Comparison of ENCODE assay signal across 10 cellular contexts in the genomic region with DNA sequence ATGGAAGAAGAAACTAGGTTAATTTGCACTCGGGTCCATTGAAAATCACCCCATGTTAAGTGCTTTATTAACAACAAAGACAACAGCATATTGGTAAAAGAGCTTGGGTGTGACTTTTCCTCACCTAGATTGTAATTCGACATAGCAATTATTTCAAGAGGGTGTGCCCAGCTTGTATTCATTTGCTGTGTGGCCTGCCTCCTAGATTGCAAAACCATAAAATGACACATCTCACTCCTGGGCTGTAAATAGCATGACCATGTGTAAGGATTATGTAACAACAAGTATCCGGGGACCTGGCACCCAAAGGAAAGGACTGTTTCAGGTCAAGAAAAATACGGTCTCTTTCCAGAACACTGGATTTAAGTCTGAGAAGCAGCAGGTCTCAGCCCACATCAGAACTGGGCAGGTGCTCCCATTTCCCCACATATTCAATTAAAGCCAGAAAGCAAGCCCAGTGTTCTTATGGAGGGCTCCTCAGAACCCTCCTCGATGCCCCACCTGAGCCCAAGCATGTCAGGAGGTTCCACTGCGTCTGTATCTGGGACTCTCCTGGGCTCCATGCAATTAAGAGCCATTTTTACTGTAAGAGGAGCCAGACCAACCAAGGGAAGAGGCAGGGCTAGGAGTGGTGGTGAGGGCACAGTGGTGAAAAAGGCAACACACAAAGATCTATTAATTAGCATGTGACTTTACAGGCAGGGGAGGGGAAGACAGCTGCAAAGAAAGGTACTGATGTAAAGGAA. TPM values are rescaled to one million over a fixed set of nuclear protein-coding genes. Genes with fewer than 3 reads are reported as not detected.
DNase-seq lines count a peak whose midpoint lies in the region; ATAC-seq and TF ChIP-seq lines count a peak whose summit lies in the region.
"Had no signal": no experiment of that assay in that cellular context is flagged by ENCODE, and none has a peak within 500 bp of the region (broad histone marks: within the 10 kb centered on the region; RNA-seq: fewer than 3 reads in every experiment).

No MANE protein-coding gene starts in this region.

- no peaks in the 10 kb centered on the region for H3F3A ChIP-seq in PC-3 (ENCODE audit: low read length, unreplicated experiment)

- H3K9me2 ChIP-seq in PC-3 (replicated peaks; ENCODE audit: low read length), result no peaks in the 10 kb centered on the region
- H3K9me2 ChIP-seq: SK-N-SH had no signal

- H3K27me3 ChIP-seq in PC-3 (ENCODE audit: low read length) (no peaks in the 10 kb centered on the region), foreskin keratinocyte (no peaks in the 10 kb centered on the region), subcutaneous abdominal adipose tissue (ENCODE audit: control insufficient read depth in 5 of 5, insufficient read depth in 4 of 5, low read length in 5 of 5) (no peaks in the 10 kb centered on the region)
- H3K27me3 ChIP-seq: pancreas had no signal

- H3K4me1 ChIP-seq in HEK293 (ENCODE audit: control insufficient read depth, insufficient read depth, low read length) (peaks cover 12% of the 10 kb centered on the region), PC-3 (ENCODE audit: insufficient read depth, low read length) (peaks cover 13% of the 10 kb centered on the region), foreskin keratinocyte (peaks cover 10% of the 10 kb centered on the region), subcutaneous abdominal adipose tissue (ENCODE audit: control insufficient read depth in 5 of 5, insufficient read depth in 5 of 5, low read length in 5 of 5) (peaks cover 2 to 15% (median 10%) of the 10 kb centered on the region in 5 donors)
- H3K4me1 ChIP-seq: pancreas had no signal

- ATAC-seq in PC-3 (peak; percentile 87), foreskin keratinocyte (peak; percentile 89)
- ATAC-seq in activated CD8-positive, alpha-beta T cell treated with anti-CD3 and anti-CD28 coated beads for 36 hours, result no peak

- H3K27ac ChIP-seq in HEK293 (ENCODE audit: extremely low read depth, low read depth, low read length) (no peak overlapping the region), PC-3 (ENCODE audit: low read length) (peak overlapping the region; percentile 2; the same call in 1 of the 2 replicates), foreskin keratinocyte (no peak overlapping the region), subcutaneous abdominal adipose tissue (ENCODE audit: low read depth, low read length) (peak overlapping the region; percentile 68)
- H3K27ac ChIP-seq: pancreas had no signal

- TF ChIP-seq CTCF in HEK293 (tag by site-specific recombination; IDR thresholded peaks at IDR 0.05) (no peak), PC-3 (conservative IDR thresholded peaks at IDR 0.05; ENCODE audit: low read depth, low read length) (0 out of 2 replicates have a peak, but pooled peaks have one; percentile 13), foreskin keratinocyte (conservative IDR thresholded peaks at IDR 0.05) (peak; percentile 33), GM13977 (IDR thresholded peaks at IDR 0.05; ENCODE audit: extremely low read depth, insufficient read depth, missing control alignments) (no peak)
- TF ChIP-seq CTCF in activated CD8-positive, alpha-beta T cell treated with anti-CD3 and anti-CD28 coated beads for 36 hours (IDR thresholded peaks at IDR 0.05), result no peak

- no peaks in the 10 kb centered on the region for H4K20me1 ChIP-seq in PC-3 (ENCODE audit: low read length)

- in situ Hi-C loops in GM13977 (cut with MboI; ENCODE audit: low pct_unique_long_range_greater_than_20kb, low sequenced_read_pairs, unreplicated experiment), result no loop called here

- CTCF ChIA-PET in HEK293 (lab: Yijun Ruan, JAX), result no interaction called here
- CTCF ChIA-PET in PC-3 (lab: Charles Lee), result interaction anchor here (0.6 kb wide), 1 partner anchor 43 kb away, joined by 3 read pairs; no protein-coding TSS in a partner anchor
- CTCF ChIA-PET in activated CD8-positive, alpha-beta T cell treated with anti-CD3 and anti-CD28 coated beads for 36 hours (lab: Charles Lee), result no interaction called here

- H3K4me1 Mint-ChIP-seq in activated CD8-positive, alpha-beta T cell treated with anti-CD3 and anti-CD28 coated beads for 36 hours (ENCODE audit: low read depth), result peaks cover 22% of the 10 kb centered on the region

- H3K36me3 ChIP-seq in HEK293 (ENCODE audit: control insufficient read depth in 2 of 2, insufficient read depth in 1 of 2, low read length in 2 of 2) (peaks cover 0 to 7% of the 10 kb centered on the region in 2 experiments; a peak in 2 of 3 replicates), PC-3 (ENCODE audit: low read depth, low read length) (0 out of 2 replicates have a peak, but pooled peaks cover 7% of the 10 kb centered on the region), subcutaneous abdominal adipose tissue (ENCODE audit: control insufficient read depth in 5 of 5, insufficient read depth in 5 of 5, low read length in 5 of 5) (peaks cover 0 to 12% (median 5%) of the 10 kb centered on the region in 5 donors)
- H3K36me3 ChIP-seq: pancreas had no signal

- POLR2A ChIA-PET in HEK293 (lab: Yijun Ruan, JAX) (no interaction called here), PC-3 (lab: Charles Lee; ENCODE audit: unreplicated experiment) (no interaction called here)
- POLR2A ChIA-PET in activated CD8-positive, alpha-beta T cell treated with anti-CD3 and anti-CD28 coated beads for 36 hours (lab: Charles Lee), result no interaction called here

- peak; percentile 64 for DNase-seq in PC-3
- peak; percentile 50 to 73 for DNase-seq in foreskin keratinocyte
- no peak for DNase-seq in activated CD8-positive, alpha-beta T cell treated with anti-CD3 and anti-CD28 coated beads for 36 hours
- no peak for DNase-seq in GM13977 (ENCODE audit: low spot score)
- DNase-seq in NCI-H2171 (lab: John Stamatoyannopoulos, UW), result no peak
- DNase-seq: erythroblast, pancreas had no signal

- H3K9ac ChIP-seq in PC-3 (ENCODE audit: low read length) (no peak overlapping the region), subcutaneous abdominal adipose tissue (ENCODE audit: low read length in 5 of 5) (peak overlapping the region in 1 of 5 donors; percentile 0)
- H3K9ac ChIP-seq: SK-N-SH had no signal

- H3K36me3 Mint-ChIP-seq in activated CD8-positive, alpha-beta T cell treated with anti-CD3 and anti-CD28 coated beads for 36 hours (ENCODE audit: low read depth), result peaks cover 11% of the 10 kb centered on the region

- no peak overlapping the region for H3K4me3 Mint-ChIP-seq in activated CD8-positive, alpha-beta T cell treated with anti-CD3 and anti-CD28 coated beads for 36 hours

- no peak overlapping the region for H3K4me3 ChIP-seq in HEK293 (ENCODE audit: low read depth, low read length)
- H3K4me3 ChIP-seq in PC-3 (ENCODE audit: low read length), result no peak overlapping the region
- H3K4me3 ChIP-seq in subcutaneous abdominal adipose tissue (ENCODE audit: low read depth in 1 of 5, low read length in 5 of 5), result no peak overlapping the region
- H3K4me3 ChIP-seq: pancreas had no signal

- H3K9me3 ChIP-seq in HEK293 (ENCODE audit: control insufficient read depth, insufficient read depth, low read depth, low read length) (no peaks in the 10 kb centered on the region), PC-3 (ENCODE audit: low read length) (no peaks in the 10 kb centered on the region), subcutaneous abdominal adipose tissue (ENCODE audit: control insufficient read depth in 5 of 5, low read length in 5 of 5) (no peaks in the 10 kb centered on the region)
- H3K9me3 ChIP-seq: pancreas, SK-N-SH had no signal

- H2AFZ ChIP-seq in PC-3 (ENCODE audit: low read length), result no peak overlapping the region

- no peaks in the 10 kb centered on the region for H3K27me3 Mint-ChIP-seq in activated CD8-positive, alpha-beta T cell treated with anti-CD3 and anti-CD28 coated beads for 36 hours

- no TSS peak for BruUV-seq in PC-3 (replicated peaks; lab: Mats Ljungman, UMichigan)

- no peak overlapping the region for H3K27ac Mint-ChIP-seq in activated CD8-positive, alpha-beta T cell treated with anti-CD3 and anti-CD28 coated beads for 36 hours

- peaks cover 68% of the 10 kb centered on the region for H3K79me2 ChIP-seq in PC-3 (ENCODE audit: low read length)

- intact Hi-C loops in PC-3 (cut with micrococcal nuclease), result loop anchor here (2.0 to 5.0 kb wide), 2 partner anchors 23 to 38 kb away; a partner anchor contains a TSS
- intact Hi-C loops in activated CD8-positive, alpha-beta T cell treated with anti-CD3 and anti-CD28 coated beads for 36 hours (cut with micrococcal nuclease), result no loop called here

- H3K9me3 Mint-ChIP-seq in activated CD8-positive, alpha-beta T cell treated with anti-CD3 and anti-CD28 coated beads for 36 hours, result peaks cover 3% of the 10 kb centered on the region

- peak overlapping the region; percentile 15; the same call in 1 of the 2 replicates for H3K4me2 ChIP-seq in PC-3 (ENCODE audit: low read length)
- H3K4me2 ChIP-seq: SK-N-SH had no signal

TF ChIP-seq in HEK293, 187 proteins besides CTCF, POLR2A, EP300 and RAD21 (continues in another document):
- TF ChIP-seq SP7 (tag by site-specific recombination; IDR thresholded peaks at IDR 0.05) (peak; percentile 89), KLF10 (tag by site-specific recombination; IDR thresholded peaks at IDR 0.05) (peak; percentile 58; the same call in 1 of the 2 replicates), ZNF600 (tag by site-specific recombination; IDR thresholded peaks at IDR 0.05) (no peak), ZBTB7A (tag by site-specific recombination; IDR thresholded peaks at IDR 0.05; ENCODE audit: low read depth) (no peak), ZNF169 (tag by site-specific recombination; IDR thresholded peaks at IDR 0.05) (no peak), ZNF473 (tag by site-specific recombination; IDR thresholded peaks at IDR 0.05) (no peak)
- TF ChIP-seq, protein P1, sequence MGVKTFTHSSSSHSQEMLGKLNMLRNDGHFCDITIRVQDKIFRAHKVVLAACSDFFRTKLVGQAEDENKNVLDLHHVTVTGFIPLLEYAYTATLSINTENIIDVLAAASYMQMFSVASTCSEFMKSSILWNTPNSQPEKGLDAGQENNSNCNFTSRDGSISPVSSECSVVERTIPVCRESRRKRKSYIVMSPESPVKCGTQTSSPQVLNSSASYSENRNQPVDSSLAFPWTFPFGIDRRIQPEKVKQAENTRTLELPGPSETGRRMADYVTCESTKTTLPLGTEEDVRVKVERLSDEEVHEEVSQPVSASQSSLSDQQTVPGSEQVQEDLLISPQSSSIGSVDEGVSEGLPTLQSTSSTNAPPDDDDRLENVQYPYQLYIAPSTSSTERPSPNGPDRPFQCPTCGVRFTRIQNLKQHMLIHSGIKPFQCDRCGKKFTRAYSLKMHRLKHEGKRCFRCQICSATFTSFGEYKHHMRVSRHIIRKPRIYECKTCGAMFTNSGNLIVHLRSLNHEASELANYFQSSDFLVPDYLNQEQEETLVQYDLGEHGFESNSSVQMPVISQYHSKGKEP (tag by site-specific recombination; IDR thresholded peaks at IDR 0.05), result peak; percentile 33; the same call in 1 of the 2 replicates

RNA-seq across cellular contexts. Expression of a gene that starts 39.2 kb away (rescaled TPM):
- total RNA-seq in PC-3 (2014; rRNA removed) (24.4 and 35.4 TPM in 2 replicates), foreskin keratinocyte (23.5 and 25.9 TPM in 2 replicates)
- polyA plus RNA-seq in foreskin keratinocyte, result 14.5 and 17.0 TPM in 2 replicates
- total RNA-seq in activated CD8-positive, alpha-beta T cell treated with anti-CD3 and anti-CD28 coated beads for 36 hours, result 10 to 100 TPM in 1 of 2 experiments, 1 to 10 TPM in 1; 8.0 to 10.9 TPM

Comparison
In these comparisons a context has a peak if more than half of its experiments do, and no peak if none do; other contexts are left out.
1. H3K27ac ChIP-seq: peak in PC-3 (single experiment) and subcutaneous abdominal adipose tissue (single experiment); none in HEK293 (single experiment) and foreskin keratinocyte (single experiment).
2. CTCF ChIP-seq: peak in PC-3 (single experiment) and foreskin keratinocyte (single experiment); none in HEK293 (single experiment), activated CD8-positive, alpha-beta T cell treated with anti-CD3 and anti-CD28 coated beads for 36 hours (single experiment) and GM13977 (single experiment).
3. DNase-seq: peak in PC-3 (single experiment) and foreskin keratinocyte (2 of 2); none in activated CD8-positive, alpha-beta T cell treated with anti-CD3 and anti-CD28 coated beads for 36 hours (single experiment), GM13977 (single experiment) and NCI-H2171 (single experiment).